2 cellular contexts compared by ENCODE assay signal in genomic region chr11:119357069-119357468, GRCh38.
TF ChIP-seq lines count a peak whose summit lies in the region.

No MANE protein-coding gene starts in this region.

TF ChIP-seq in SK-N-SH, 30 proteins besides CTCF, POLR2A, EP300 and RAD21:
- no peak for TF ChIP-seq MXI1 (IDR thresholded peaks at IDR 0.05; ENCODE audit: low read depth, low read length)
- TF ChIP-seq GABPA (IDR thresholded peaks at IDR 0.05; ENCODE audit: low read depth): no peak
- TF ChIP-seq FOSL2 (IDR thresholded peaks at IDR 0.05; ENCODE audit: borderline replicate concordance, low read depth): no peak
- no peak for TF ChIP-seq FOXM1 (IDR thresholded peaks at IDR 0.05; ENCODE audit: low read depth)
- no peak for TF ChIP-seq MEF2A (IDR thresholded peaks at IDR 0.05; ENCODE audit: borderline replicate concordance, low read depth)
- no peak for TF ChIP-seq NRF1 (IDR thresholded peaks at IDR 0.05; ENCODE audit: low read depth, low read length)
- TF ChIP-seq RFX5 (IDR thresholded peaks at IDR 0.05; ENCODE audit: low read length): no peak
- TF ChIP-seq FOXJ3 (CRISPR knock-in tag; IDR thresholded peaks at IDR 0.05): no peak
- no peak for TF ChIP-seq RCOR1 (IDR thresholded peaks at IDR 0.05; ENCODE audit: low read length)
- no peak for TF ChIP-seq NFIC (IDR thresholded peaks at IDR 0.05; ENCODE audit: borderline replicate concordance)
- no peak for TF ChIP-seq ELF1 (IDR thresholded peaks at IDR 0.05)
- no peak for TF ChIP-seq ZBTB33 (IDR thresholded peaks at IDR 0.05; ENCODE audit: borderline replicate concordance, low read depth)
- no peak for TF ChIP-seq REST (IDR thresholded peaks at IDR 0.05; ENCODE audit: low read depth, low read length)
- TF ChIP-seq, protein P1, sequence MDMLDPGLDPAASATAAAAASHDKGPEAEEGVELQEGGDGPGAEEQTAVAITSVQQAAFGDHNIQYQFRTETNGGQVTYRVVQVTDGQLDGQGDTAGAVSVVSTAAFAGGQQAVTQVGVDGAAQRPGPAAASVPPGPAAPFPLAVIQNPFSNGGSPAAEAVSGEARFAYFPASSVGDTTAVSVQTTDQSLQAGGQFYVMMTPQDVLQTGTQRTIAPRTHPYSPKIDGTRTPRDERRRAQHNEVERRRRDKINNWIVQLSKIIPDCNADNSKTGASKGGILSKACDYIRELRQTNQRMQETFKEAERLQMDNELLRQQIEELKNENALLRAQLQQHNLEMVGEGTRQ (IDR thresholded peaks at IDR 0.05; ENCODE audit: borderline replicate concordance, low read depth, low read length): no peak
- TF ChIP-seq, protein P2, sequence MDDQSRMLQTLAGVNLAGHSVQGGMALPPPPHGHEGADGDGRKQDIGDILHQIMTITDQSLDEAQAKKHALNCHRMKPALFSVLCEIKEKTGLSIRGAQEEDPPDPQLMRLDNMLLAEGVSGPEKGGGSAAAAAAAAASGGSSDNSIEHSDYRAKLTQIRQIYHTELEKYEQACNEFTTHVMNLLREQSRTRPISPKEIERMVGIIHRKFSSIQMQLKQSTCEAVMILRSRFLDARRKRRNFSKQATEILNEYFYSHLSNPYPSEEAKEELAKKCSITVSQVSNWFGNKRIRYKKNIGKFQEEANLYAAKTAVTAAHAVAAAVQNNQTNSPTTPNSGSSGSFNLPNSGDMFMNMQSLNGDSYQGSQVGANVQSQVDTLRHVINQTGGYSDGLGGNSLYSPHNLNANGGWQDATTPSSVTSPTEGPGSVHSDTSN (IDR thresholded peaks at IDR 0.05): no peak
- no peak for TF ChIP-seq EZH2phosphoT487 (IDR thresholded peaks at IDR 0.05; ENCODE audit: borderline replicate concordance, low read depth)
- TF ChIP-seq TCF12 (IDR thresholded peaks at IDR 0.05): no peak

TF ChIP-seq in SK-N-SH treated with all-trans-retinoic acid at 6 μM for 48 hours, 23 proteins besides CTCF, POLR2A, EP300 and RAD21:
- TF ChIP-seq PPARA (CRISPR knock-in tag; IDR thresholded peaks at IDR 0.05; ENCODE audit: borderline replicate concordance): no peak
- no peak for TF ChIP-seq ZNF70 (CRISPR knock-in tag; IDR thresholded peaks at IDR 0.05)
- TF ChIP-seq, protein P3, sequence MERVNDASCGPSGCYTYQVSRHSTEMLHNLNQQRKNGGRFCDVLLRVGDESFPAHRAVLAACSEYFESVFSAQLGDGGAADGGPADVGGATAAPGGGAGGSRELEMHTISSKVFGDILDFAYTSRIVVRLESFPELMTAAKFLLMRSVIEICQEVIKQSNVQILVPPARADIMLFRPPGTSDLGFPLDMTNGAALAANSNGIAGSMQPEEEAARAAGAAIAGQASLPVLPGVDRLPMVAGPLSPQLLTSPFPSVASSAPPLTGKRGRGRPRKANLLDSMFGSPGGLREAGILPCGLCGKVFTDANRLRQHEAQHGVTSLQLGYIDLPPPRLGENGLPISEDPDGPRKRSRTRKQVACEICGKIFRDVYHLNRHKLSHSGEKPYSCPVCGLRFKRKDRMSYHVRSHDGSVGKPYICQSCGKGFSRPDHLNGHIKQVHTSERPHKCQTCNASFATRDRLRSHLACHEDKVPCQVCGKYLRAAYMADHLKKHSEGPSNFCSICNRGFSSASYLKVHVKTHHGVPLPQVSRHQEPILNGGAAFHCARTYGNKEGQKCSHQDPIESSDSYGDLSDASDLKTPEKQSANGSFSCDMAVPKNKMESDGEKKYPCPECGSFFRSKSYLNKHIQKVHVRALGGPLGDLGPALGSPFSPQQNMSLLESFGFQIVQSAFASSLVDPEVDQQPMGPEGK (CRISPR knock-in tag; IDR thresholded peaks at IDR 0.05; ENCODE audit: borderline replicate concordance): no peak
- TF ChIP-seq ESRRG (CRISPR knock-in tag; IDR thresholded peaks at IDR 0.05): no peak
- TF ChIP-seq TOX (CRISPR knock-in tag; IDR thresholded peaks at IDR 0.05; ENCODE audit: borderline replicate concordance): no peak
- no peak for TF ChIP-seq ZNF565 (CRISPR knock-in tag; conservative IDR thresholded peaks at IDR 0.05; ENCODE audit: low read depth)
- TF ChIP-seq ZNF8 (CRISPR knock-in tag; IDR thresholded peaks at IDR 0.05): no peak
- no peak for TF ChIP-seq ISL1 (CRISPR knock-in tag; IDR thresholded peaks at IDR 0.05)
